Comparison of ENCODE assay signal across 23 cellular contexts in genomic region chr13:69720278-69720983, GRCh38.
DNase-seq lines count a peak whose midpoint lies in the region; ATAC-seq, FAIRE-seq and TF ChIP-seq lines count a peak whose summit lies in the region.
"Had no signal": no experiment of that assay in that cellular context is flagged by ENCODE, and none has a peak within 500 bp of the region (broad histone marks: within the 10 kb centered on the region; RNA-seq: fewer than 3 reads in every experiment).

No MANE protein-coding gene starts in this region.

- H3K4me2 ChIP-seq in PC-3 (ENCODE audit: low read length) = no peak overlapping the region
- H3K4me2 ChIP-seq: KMS-11 had no signal

- H3K27ac Mint-ChIP-seq in Caco-2 (ENCODE audit: unreplicated experiment) = peak overlapping the region; percentile 4
- H3K27ac Mint-ChIP-seq: CD8-positive, alpha-beta memory T cell had no signal

- peak; percentile 90 for FAIRE-seq in pancreas (lab: Jason Lieb, UNC)
- FAIRE-seq: A204.1, H54 had no signal

- H3K4me1 ChIP-seq in Caco-2 = peaks cover 10% of the 10 kb centered on the region; the same call in 1 of the 2 replicates
- H3K4me1 ChIP-seq in PC-3 (ENCODE audit: insufficient read depth, low read length) = 0 out of 2 replicates have a peak, but pooled peaks cover 7% of the 10 kb centered on the region
- H3K4me1 ChIP-seq in pancreas = no peaks in the 10 kb centered on the region
- H3K4me1 ChIP-seq: SJSA1 had no signal

- peaks cover 8% of the 10 kb centered on the region for H3K4me1 Mint-ChIP-seq in Caco-2 (ENCODE audit: low read depth, unreplicated experiment)
- H3K4me1 Mint-ChIP-seq: CD8-positive, alpha-beta memory T cell had no signal

- H4K20me1 ChIP-seq in PC-3 (ENCODE audit: low read length) = no peaks in the 10 kb centered on the region

- H3K9me2 ChIP-seq in PC-3 (replicated peaks; ENCODE audit: low read length) = no peaks in the 10 kb centered on the region

- H3K79me2 ChIP-seq in PC-3 (ENCODE audit: low read length) = no peaks in the 10 kb centered on the region

- POLR2A ChIA-PET in Caco-2 (lab: Charles Lee) (no interaction called here), PC-3 (lab: Charles Lee; ENCODE audit: unreplicated experiment) (no interaction called here)

- H3K9me3 ChIP-seq in Caco-2 (peaks cover 7% of the 10 kb centered on the region; the same call in 1 of the 2 replicates), PC-3 (ENCODE audit: low read length) (no peaks in the 10 kb centered on the region), pancreas (no peaks in the 10 kb centered on the region)
- H3K9me3 ChIP-seq: SJSA1 had no signal

- H3K9ac ChIP-seq in PC-3 (ENCODE audit: low read length) = no peak overlapping the region
- H3K9ac ChIP-seq: KMS-11 had no signal

- CTCF ChIA-PET in Caco-2 (lab: Charles Lee) = no interaction called here
- CTCF ChIA-PET in PC-3 (lab: Charles Lee) = no interaction called here

- H3K27ac ChIP-seq in PC-3 (ENCODE audit: low read length) = peak overlapping the region; percentile 44
- no peak overlapping the region for H3K27ac ChIP-seq in pancreas
- H3K27ac ChIP-seq: C4-2B, KMS-11, SJSA1 had no signal

- peak; percentile 92 for ATAC-seq in PC-3
- ATAC-seq in left colon = peak; percentile 94
- ATAC-seq in pancreas = peak in 1 of 4 donors; percentile 17
- no peak for ATAC-seq in HG03439 (IDR thresholded peaks at IDR 0.05; ENCODE audit: unreplicated experiment)
- no peak for ATAC-seq in GM18868 (IDR thresholded peaks at IDR 0.05; ENCODE audit: unreplicated experiment)
- ATAC-seq: Right ventricle myocardium inferior had no signal

- peak in 1 of 2 experiments; percentile 7 for DNase-seq in Caco-2
- DNase-seq in PC-3 = peak; percentile 38
- peak; percentile 18 to 27 for DNase-seq in left colon
- no peak for DNase-seq in pancreas
- no peak for DNase-seq in activated T-cell treated with anti-CD3 and anti-CD28 coated beads, Interleukin-2, amount 50 U/mL, for 48 hours
- DNase-seq in NCI-H1092 treated with DMSO at 0.1 percent for 48 hours (lab: John Stamatoyannopoulos, UW) = no peak
- DNase-seq: CD8-positive, alpha-beta memory T cell; EL; GF-D8; IMR-90; NCI-H1417; NCI-H1694 treated with DMSO at 0.1 percent for 48 hours; NCI-H2081 treated with DMSO at 0.1 percent for 48 hours; NCI-H2171 treated with DMSO at 0.1 percent for 48 hours; NCI-H526 had no signal

- intact Hi-C loops in Caco-2 (cut with micrococcal nuclease; ENCODE audit: unreplicated experiment) = no loop called here
- intact Hi-C loops in PC-3 (cut with micrococcal nuclease) = no loop called here
- intact Hi-C loops in left colon (cut with DNase I, micrococcal nuclease) = no loop called here
- intact Hi-C loops in pancreas (cut with DNase I) = no loop called here

- H2AFZ ChIP-seq in PC-3 (ENCODE audit: low read length) = no peak overlapping the region

- no peaks in the 10 kb centered on the region for H3K36me3 Mint-ChIP-seq in Caco-2 (ENCODE audit: insufficient read depth, unreplicated experiment)
- H3K36me3 Mint-ChIP-seq: CD8-positive, alpha-beta memory T cell had no signal

- BruUV-seq in Caco-2 (replicated peaks; lab: Mats Ljungman, UMichigan) (no TSS peak), PC-3 (replicated peaks; lab: Mats Ljungman, UMichigan) (no TSS peak)

- H3K4me3 Mint-ChIP-seq in Caco-2 (ENCODE audit: unreplicated experiment) = peak overlapping the region; percentile 5
- H3K4me3 Mint-ChIP-seq: CD8-positive, alpha-beta memory T cell had no signal

- H3K4me3 ChIP-seq in Caco-2 (ENCODE audit: low read depth, low read length) (no peak overlapping the region), PC-3 (ENCODE audit: low read length) (no peak overlapping the region), pancreas (no peak overlapping the region)
- H3K4me3 ChIP-seq: SJSA1 had no signal

- no peaks in the 10 kb centered on the region for H3K27me3 ChIP-seq in Caco-2 (replicated peaks; ENCODE audit: control insufficient read depth, insufficient read depth, low read length)
- H3K27me3 ChIP-seq in PC-3 (ENCODE audit: low read length) = no peaks in the 10 kb centered on the region
- H3K27me3 ChIP-seq in pancreas = no peaks in the 10 kb centered on the region
- H3K27me3 ChIP-seq: SJSA1 had no signal

- H3F3A ChIP-seq in PC-3 (ENCODE audit: low read length, unreplicated experiment) = no peaks in the 10 kb centered on the region

- no peaks in the 10 kb centered on the region for H3K36me3 ChIP-seq in Caco-2 (ENCODE audit: control insufficient read depth, insufficient read depth, low read length)
- no peaks in the 10 kb centered on the region for H3K36me3 ChIP-seq in PC-3 (ENCODE audit: low read depth, low read length)
- no peaks in the 10 kb centered on the region for H3K36me3 ChIP-seq in pancreas
- H3K36me3 ChIP-seq: SJSA1 had no signal

- TF ChIP-seq CTCF in Caco-2 (IDR thresholded peaks at IDR 0.05; ENCODE audit: insufficient read depth in 1 of 2, low read depth in 1 of 2, low read length in 1 of 2, severe bottlenecking in 1 of 2, unreplicated experiment in 1 of 2) (no peak), PC-3 (conservative IDR thresholded peaks at IDR 0.05; ENCODE audit: low read depth, low read length) (no peak), pancreas (IDR thresholded peaks at IDR 0.05) (no peak)

- H3K27me3 Mint-ChIP-seq in Caco-2 (ENCODE audit: insufficient read depth, unreplicated experiment) = no peaks in the 10 kb centered on the region
- H3K27me3 Mint-ChIP-seq: CD8-positive, alpha-beta memory T cell had no signal

- H3K9me3 Mint-ChIP-seq in Caco-2 (ENCODE audit: unreplicated experiment) = no peaks in the 10 kb centered on the region

Comparison
In these comparisons a context has a peak if more than half of its experiments do, and no peak if none do; other contexts are left out.
1. DNase-seq: peak in PC-3 (single experiment) and left colon (2 of 2); none in pancreas (0 of 6), activated T-cell treated with anti-CD3 and anti-CD28 coated beads, Interleukin-2, amount 50 U/mL, for 48 hours (0 of 2) and NCI-H1092 treated with DMSO at 0.1 percent for 48 hours (single experiment).
2. ATAC-seq: peak in PC-3 (single experiment) and left colon (single experiment); none in HG03439 (single experiment) and GM18868 (single experiment).